ENCODE assay signal across 23 cellular contexts in genomic region chr6:74873911-74874310, GRCh38.
DNase-seq lines count a peak whose midpoint lies in the region; ATAC-seq, FAIRE-seq and TF ChIP-seq lines count a peak whose summit lies in the region.
"Had no signal": no experiment of that assay in that cellular context is flagged by ENCODE, and none has a peak within 500 bp of the region (broad histone marks: within the 10 kb centered on the region; RNA-seq: fewer than 3 reads in every experiment).

No MANE protein-coding gene starts in this region.

- H3K27ac ChIP-seq in IMR-90 (ENCODE audit: insufficient read depth, low read length): peak overlapping the region; percentile 48; the same call in 1 of the 2 replicates
- H3K27ac ChIP-seq in fibroblast of lung (ENCODE audit: insufficient read depth, low read length): no peak overlapping the region
- peak overlapping the region; percentile 14 to 53 (median 35) for H3K27ac ChIP-seq in transverse colon
- H3K27ac ChIP-seq: left ventricle myocardium inferior, prostate gland had no signal

- H3K27me3 Mint-ChIP-seq in nephron progenitor cell (ENCODE audit: low read depth, poor library complexity): no peaks in the 10 kb centered on the region
- H3K27me3 Mint-ChIP-seq: activated naive CD4-positive, alpha-beta T cell treated with anti-CD3 and anti-CD28 coated beads, Interleukin-2, amount 10 ng/mL, durations not matched to agents 7 days and 5 days had no signal

- H3K4me2 ChIP-seq in IMR-90 (ENCODE audit: low read depth, low read length): no peak overlapping the region
- H3K4me2 ChIP-seq in fibroblast of lung (ENCODE audit: extremely low read depth, insufficient read depth, low read length): peak overlapping the region; percentile 0

- WGBS in IMR-90 (ENCODE audit: extremely low coverage in 2 of 2, insufficient read length in 1 of 2), 2 experiments: no CpG with 5 or more reads among the region's 4 CpGs
- WGBS in transverse colon (ENCODE audit: low coverage in 1 of 2), 2 donors: 58 to 59% methylated on average over 3 to 4 of the region's 4 CpGs

- H2BK20ac ChIP-seq in IMR-90 (ENCODE audit: low read depth, low read length): peak overlapping the region; percentile 21; the same call in 1 of the 2 replicates

- H3K4me3 ChIP-seq in IMR-90 (ENCODE audit: insufficient read depth, low read depth, low read length) (no peak overlapping the region), fibroblast of lung (replicated peaks in 1 of 4; ENCODE audit: control extremely low read depth in 1 of 4, insufficient read depth in 1 of 4, low read depth in 3 of 4, low read length in 4 of 4) (no peak overlapping the region), transverse colon (no peak overlapping the region)
- H3K4me3 ChIP-seq: left ventricle myocardium inferior, prostate gland had no signal

- no peaks in the 10 kb centered on the region for H3K9me3 ChIP-seq in IMR-90 (ENCODE audit: control insufficient read depth, insufficient read depth, low read length)
- H3K9me3 ChIP-seq in fibroblast of lung (ENCODE audit: control insufficient read depth, insufficient read depth, low read depth, low read length): no peaks in the 10 kb centered on the region
- H3K9me3 ChIP-seq in transverse colon: peaks cover 0 to 6% of the 10 kb centered on the region in 2 donors
- H3K9me3 ChIP-seq: prostate gland had no signal

- no peak overlapping the region for H3K56ac ChIP-seq in IMR-90 (ENCODE audit: extremely low read depth, insufficient read depth, low read length)

- peak overlapping the region; percentile 88 for H3K27ac Mint-ChIP-seq in nephron progenitor cell
- H3K27ac Mint-ChIP-seq: activated naive CD4-positive, alpha-beta T cell treated with anti-CD3 and anti-CD28 coated beads, Interleukin-2, amount 10 ng/mL, durations not matched to agents 7 days and 5 days; HFFc6 had no signal

- peak; percentile 67 for ATAC-seq in IMR-90 (ENCODE audit: low read depth)
- ATAC-seq in GM18861 (IDR thresholded peaks at IDR 0.05; ENCODE audit: unreplicated experiment): no peak
- ATAC-seq in HG02571 (IDR thresholded peaks at IDR 0.05; ENCODE audit: unreplicated experiment): no peak
- ATAC-seq in GM18511 (IDR thresholded peaks at IDR 0.05; ENCODE audit: unreplicated experiment): no peak

- H3K9me1 ChIP-seq in IMR-90 (ENCODE audit: insufficient read depth, low read length): no peaks in the 10 kb centered on the region

- H2BK5ac ChIP-seq in IMR-90 (ENCODE audit: low read depth, low read length, poor library complexity, severe bottlenecking): no peak overlapping the region

- H3K9me3 Mint-ChIP-seq in nephron progenitor cell: peaks cover 9% of the 10 kb centered on the region
- H3K9me3 Mint-ChIP-seq: HFFc6 had no signal

- intact Hi-C loops in IMR-90 (cut with micrococcal nuclease) (no loop called here), transverse colon (cut with DNase I; ENCODE audit: low total_unique reads) (no loop called here)

- 0 out of 2 replicates have a peak overlapping the region, but pooled peaks have one; percentile 23 for H3K23ac ChIP-seq in IMR-90 (ENCODE audit: low read depth, low read length)

- dilution Hi-C loops in IMR-90 (cut with HindIII; ENCODE audit: low sequenced_read_pairs, unreplicated experiment): no loop called here

- peak overlapping the region; percentile 43 for H3K14ac ChIP-seq in IMR-90 (replicated peaks; ENCODE audit: low read depth, low read length)

- H4K91ac ChIP-seq in IMR-90 (ENCODE audit: insufficient read depth, low read depth, low read length): no peak overlapping the region

- peaks cover 11% of the 10 kb centered on the region for H3K4me1 Mint-ChIP-seq in nephron progenitor cell
- H3K4me1 Mint-ChIP-seq: activated naive CD4-positive, alpha-beta T cell treated with anti-CD3 and anti-CD28 coated beads, Interleukin-2, amount 10 ng/mL, durations not matched to agents 7 days and 5 days had no signal

- no peaks in the 10 kb centered on the region for H3K79me1 ChIP-seq in IMR-90 (ENCODE audit: low read depth in 1 of 2, low read length in 2 of 2)

- H3K4me1 ChIP-seq in IMR-90 (ENCODE audit: control insufficient read depth, insufficient read depth, low read length) (peaks cover 6% of the 10 kb centered on the region), fibroblast of lung (ENCODE audit: control insufficient read depth, extremely low read depth, insufficient read depth, low read length) (peaks cover 3% of the 10 kb centered on the region), transverse colon (peaks cover 0 to 18% (median 7%) of the 10 kb centered on the region in 4 donors)
- H3K4me1 ChIP-seq: left ventricle myocardium inferior, prostate gland had no signal

- H3K4ac ChIP-seq in IMR-90 (ENCODE audit: low read depth, low read length): no peak overlapping the region

- in situ Hi-C loops in IMR-90 (cut with MboI; ENCODE audit: low sequenced_read_pairs): no loop called here
- in situ Hi-C loops in transverse colon (cut with MboI; ENCODE audit: low pct_ligation_motif_present in 1 of 4, low pct_unique_long_range_greater_than_20kb in 1 of 4, low sequenced_read_pairs in 3 of 4): no loop called here

- H3K36me3 ChIP-seq in IMR-90 (ENCODE audit: control insufficient read depth, insufficient read depth, low read length) (no peaks in the 10 kb centered on the region), fibroblast of lung (ENCODE audit: control insufficient read depth, insufficient read depth, low read length) (no peaks in the 10 kb centered on the region), transverse colon (no peaks in the 10 kb centered on the region)
- H3K36me3 ChIP-seq: left ventricle myocardium inferior, prostate gland had no signal

- H4K20me1 ChIP-seq in IMR-90 (ENCODE audit: insufficient read depth, low read length) (no peaks in the 10 kb centered on the region), fibroblast of lung (ENCODE audit: control insufficient read depth, extremely low read depth, insufficient read depth, low read length) (no peaks in the 10 kb centered on the region)

- TF ChIP-seq CTCF in IMR-90 (conservative IDR thresholded peaks at IDR 0.05; ENCODE audit: low read depth, low read length) (no peak), fibroblast of lung (conservative IDR thresholded peaks at IDR 0.05 in 1 of 2, IDR thresholded peaks at IDR 0.05 in 1 of 2; ENCODE audit: low read depth in 1 of 2, low read length in 2 of 2) (no peak), nephron progenitor cell (IDR thresholded peaks at IDR 0.05) (no peak), transverse colon (IDR thresholded peaks at IDR 0.05) (no peak)

- no peak overlapping the region for H2AK9ac ChIP-seq in IMR-90 (replicated peaks; ENCODE audit: low read depth, low read length, poor library complexity)

- H4K5ac ChIP-seq in IMR-90 (ENCODE audit: low read depth, low read length): peak overlapping the region; percentile 73; the same call in 1 of the 2 replicates

- peak overlapping the region in 1 of 2 experiments; percentile 15; a peak in 1 of 4 replicates for H4K8ac ChIP-seq in IMR-90 (ENCODE audit: low read depth in 2 of 2, low read length in 2 of 2)

- TF ChIP-seq POLR2A in IMR-90 (IDR thresholded peaks at IDR 0.05; ENCODE audit: low read depth, low read length): no peak
- no peak for TF ChIP-seq POLR2A in transverse colon (IDR thresholded peaks at IDR 0.05)

- no peak for TF ChIP-seq EP300 in transverse colon (IDR thresholded peaks at IDR 0.05; ENCODE audit: low read depth)

- TF ChIP-seq RAD21 in IMR-90 (IDR thresholded peaks at IDR 0.05; ENCODE audit: low read length): no peak

- no TSS peak for BruUV-seq in IMR-90 (replicated peaks; lab: Mats Ljungman, UMichigan)

- no peaks in the 10 kb centered on the region for H3K36me3 Mint-ChIP-seq in nephron progenitor cell (ENCODE audit: low read depth)
- H3K36me3 Mint-ChIP-seq: activated naive CD4-positive, alpha-beta T cell treated with anti-CD3 and anti-CD28 coated beads, Interleukin-2, amount 10 ng/mL, durations not matched to agents 7 days and 5 days had no signal

- FAIRE-seq in urothelium cell line (lab: Jason Lieb, UNC): no peak

- peak overlapping the region; percentile 88 for H3K18ac ChIP-seq in IMR-90 (ENCODE audit: low read depth, low read length)

- POLR2A ChIA-PET in IMR-90 (lab: Charles Lee; ENCODE audit: unreplicated experiment): interaction anchor here (0.6 kb wide), 1 partner anchor 339 kb away, joined by 4 read pairs; no protein-coding TSS in a partner anchor

- no peaks in the 10 kb centered on the region for H3K27me3 ChIP-seq in IMR-90 (ENCODE audit: control insufficient read depth, insufficient read depth, low read length)
- no peaks in the 10 kb centered on the region for H3K27me3 ChIP-seq in fibroblast of lung (ENCODE audit: control insufficient read depth, insufficient read depth, low read length)
- no peaks in the 10 kb centered on the region for H3K27me3 ChIP-seq in transverse colon

- no peak overlapping the region for H2BK120ac ChIP-seq in IMR-90 (ENCODE audit: low read depth, low read length)

- H2AFZ ChIP-seq in IMR-90 (replicated peaks; ENCODE audit: low read length, poor library complexity) (peak overlapping the region; percentile 63), fibroblast of lung (ENCODE audit: low read length) (peak overlapping the region; percentile 78)

- H2AK5ac ChIP-seq in IMR-90 (ENCODE audit: low read depth, low read length): peak overlapping the region; percentile 1; the same call in 1 of the 2 replicates

- peak; percentile 25 for DNase-seq in IMR-90
- peak in 1 of 2 donors; percentile 34 for DNase-seq in fibroblast of lung (ENCODE audit: low read depth in 2 of 2)
- DNase-seq in nephron progenitor cell: no peak
- DNase-seq in transverse colon: no peak
- no peak for DNase-seq in urothelium cell line (ENCODE audit: low spot score)
- DNase-seq: activated CD4-positive, alpha-beta T cell treated with anti-CD3 and anti-CD28 coated beads for 4 hours; activated naive CD4-positive, alpha-beta T cell treated with anti-CD3 and anti-CD28 coated beads, Interleukin-2, amount 10 ng/mL, durations not matched to agents 7 days and 5 days; activated T-cell treated with anti-CD3 and anti-CD28 coated beads, Interleukin-2, amount 50 U/mL, for 48 hours; amygdala; C1 segment of cervical spinal cord; caudate nucleus; dermis blood vessel endothelial cell; foreskin melanocyte; HFFc6; left ventricle myocardium inferior; midbrain; NCI-H1105 treated with DMSO at 0.1 percent for 48 hours; NCI-H2029; stimulated activated CD4-positive, alpha-beta T cell treated with anti-CD3 and anti-CD28 coated beads, Interleukin-1b, Interleukin-23, amount 100 ng/mL, for 48 hours had no signal

- H3K4me3 Mint-ChIP-seq in nephron progenitor cell: no peak overlapping the region
- H3K4me3 Mint-ChIP-seq: activated naive CD4-positive, alpha-beta T cell treated with anti-CD3 and anti-CD28 coated beads, Interleukin-2, amount 10 ng/mL, durations not matched to agents 7 days and 5 days; HFFc6 had no signal

- H3K9ac ChIP-seq in IMR-90 (ENCODE audit: low read depth, low read length) (no peak overlapping the region), fibroblast of lung (ENCODE audit: insufficient read depth, low read length) (no peak overlapping the region)

- H3K79me2 ChIP-seq in fibroblast of lung (ENCODE audit: control insufficient read depth, insufficient read depth, low read length): no peaks in the 10 kb centered on the region

- H2BK15ac ChIP-seq in IMR-90 (ENCODE audit: low read depth, low read length): peak overlapping the region; percentile 37; the same call in 1 of the 3 replicates

- CTCF ChIA-PET in IMR-90 (lab: Yijun Ruan, JAX): interaction anchor here (0.7 to 1.2 kb wide), 2 partner anchors 16 to 189 kb away, joined by 3 to 13 read pairs; no protein-coding TSS in a partner anchor

TF ChIP-seq in IMR-90, 13 proteins besides CTCF, POLR2A, EP300 and RAD21 (continues in another document):
- no peak for TF ChIP-seq FOS (IDR thresholded peaks at IDR 0.05; ENCODE audit: low read depth, low read length)
